ENCODE assay signal across 30 cellular contexts in genomic region chr9:127209220-127209619, GRCh38. TPM values are rescaled to one million over a fixed set of nuclear protein-coding genes. Genes with fewer than 3 reads are reported as not detected.
DNase-seq lines count a peak whose midpoint lies in the region; ATAC-seq and TF ChIP-seq lines count a peak whose summit lies in the region.
"Had no signal": no experiment of that assay in that cellular context is flagged by ENCODE, and none has a peak within 500 bp of the region (broad histone marks: within the 10 kb centered on the region; RNA-seq: fewer than 3 reads in every experiment).

No MANE protein-coding gene starts in this region.

- peak; percentile 2 for DNase-seq in activated naive CD4-positive, alpha-beta T cell treated with anti-CD3 and anti-CD28 coated beads for 36 hours
- DNase-seq in activated naive CD4-positive, alpha-beta T cell treated with Interleukin-2 at 50 U/mL for 16 hours = no peak
- DNase-seq in NCI-H226 (peak; percentile 24), fibroblast of the aortic adventitia (ENCODE audit: low read depth) (peak; percentile 45), upper lobe of right lung (peak; percentile 41), NCI-H2081 treated with DMSO at 0.1 percent for 48 hours (lab: John Stamatoyannopoulos, UW) (no peak), SK-N-DZ (ENCODE audit: low spot score) (no peak)
- DNase-seq in effector memory CD8-positive, alpha-beta T cell = no peak
- DNase-seq: 8988T; activated CD4-positive, alpha-beta memory T cell treated with anti-CD3 and anti-CD28 coated beads for 36 hours; AML-193; CD4-positive, CD25-positive, alpha-beta regulatory T cell; DND-41; GF-D8; head of caudate nucleus; naive B cell; NCI-H1417 treated with DMSO at 0.1 percent for 48 hours; NCI-H2029 treated with DMSO at 0.1 percent for 48 hours; NCI-H526; nucleus accumbens; PC-9; Right ventricle myocardium superior; stimulated activated CD4-positive, alpha-beta T cell treated with anti-CD3 and anti-CD28 coated beads, Interleukin-15, amount 100 ng/mL, for 24 hours; stimulated activated CD4-positive, alpha-beta T cell treated with anti-CD3 and anti-CD28 coated beads, Interleukin-4, amount 100 ng/mL, for 4 hours; T-helper 17 cell had no signal

- H3K4me3 ChIP-seq in fibroblast of the aortic adventitia (ENCODE audit: low read depth, low read length) = no peak overlapping the region
- H3K4me3 ChIP-seq in upper lobe of right lung = no peak overlapping the region
- H3K4me3 ChIP-seq: GM23338, PC-9, tibial nerve had no signal

- H3K36me3 Mint-ChIP-seq in activated naive CD4-positive, alpha-beta T cell treated with anti-CD3 and anti-CD28 coated beads for 36 hours (ENCODE audit: low read depth) = no peaks in the 10 kb centered on the region
- H3K36me3 Mint-ChIP-seq in effector memory CD8-positive, alpha-beta T cell (ENCODE audit: insufficient read depth) = peaks cover 6% of the 10 kb centered on the region
- H3K36me3 Mint-ChIP-seq: activated CD4-positive, alpha-beta memory T cell treated with anti-CD3 and anti-CD28 coated beads for 36 hours; activated naive CD8-positive, alpha-beta T cell; naive B cell had no signal

- no peaks in the 10 kb centered on the region for H3K9me3 ChIP-seq in upper lobe of right lung
- H3K9me3 ChIP-seq: tibial nerve had no signal

- TF ChIP-seq CTCF in fibroblast of the aortic adventitia (IDR thresholded peaks at IDR 0.05; ENCODE audit: insufficient read depth, low read length) (no peak), upper lobe of right lung (IDR thresholded peaks at IDR 0.05) (no peak)

- no peaks in the 10 kb centered on the region for H3K4me1 Mint-ChIP-seq in activated naive CD4-positive, alpha-beta T cell treated with anti-CD3 and anti-CD28 coated beads for 36 hours (ENCODE audit: low read depth)
- peaks cover 0 to 2% of the 10 kb centered on the region in 2 donors for H3K4me1 Mint-ChIP-seq in effector memory CD8-positive, alpha-beta T cell (ENCODE audit: low read depth in 2 of 2)
- H3K4me1 Mint-ChIP-seq: activated T-helper 17 cell treated with anti-CD3 and anti-CD28 coated beads, Interleukin-2, amount 50 U/mL, for 72 hours; CD4-positive, CD25-positive, alpha-beta regulatory T cell; naive B cell had no signal

- H3K27me3 ChIP-seq in upper lobe of right lung = no peaks in the 10 kb centered on the region
- H3K27me3 ChIP-seq: tibial nerve had no signal

- CTCF ChIA-PET in activated naive CD4-positive, alpha-beta T cell treated with anti-CD3 and anti-CD28 coated beads for 36 hours (lab: Charles Lee) = interaction anchor here (0.8 kb wide), 1 partner anchor 269 kb away, joined by 4 read pairs; no protein-coding TSS in a partner anchor

- ATAC-seq in upper lobe of right lung = no peak
- no peak for ATAC-seq in effector memory CD8-positive, alpha-beta T cell (replicated peaks)
- ATAC-seq: activated CD4-positive, CD25-positive, alpha-beta regulatory T cell treated with anti-CD3 and anti-CD28 coated beads, Interleukin-2, amount 50 U/mL, for 24 hours; activated T-helper 17 cell treated with anti-CD3 and anti-CD28 coated beads, Interleukin-2, amount 50 U/mL, for 72 hours; GM23338; T-helper 17 cell had no signal

- no peak overlapping the region for H3K27ac Mint-ChIP-seq in activated naive CD4-positive, alpha-beta T cell treated with anti-CD3 and anti-CD28 coated beads for 36 hours
- H3K27ac Mint-ChIP-seq in effector memory CD8-positive, alpha-beta T cell = no peak overlapping the region
- H3K27ac Mint-ChIP-seq: activated CD4-positive, alpha-beta memory T cell treated with anti-CD3 and anti-CD28 coated beads for 36 hours; activated naive CD8-positive, alpha-beta T cell; activated T-helper 17 cell treated with anti-CD3 and anti-CD28 coated beads, Interleukin-2, amount 50 U/mL, for 72 hours; CD4-positive, CD25-positive, alpha-beta regulatory T cell; naive B cell; T-helper 17 cell had no signal

- H3K36me3 ChIP-seq in upper lobe of right lung = no peaks in the 10 kb centered on the region
- H3K36me3 ChIP-seq: tibial nerve had no signal

- no peaks in the 10 kb centered on the region for H3K4me1 ChIP-seq in upper lobe of right lung

- peaks cover 3% of the 10 kb centered on the region for H3K27me3 Mint-ChIP-seq in activated naive CD4-positive, alpha-beta T cell treated with anti-CD3 and anti-CD28 coated beads for 36 hours (ENCODE audit: low read depth)
- no peaks in the 10 kb centered on the region for H3K27me3 Mint-ChIP-seq in effector memory CD8-positive, alpha-beta T cell
- H3K27me3 Mint-ChIP-seq: activated CD4-positive, alpha-beta memory T cell treated with anti-CD3 and anti-CD28 coated beads for 36 hours; activated T-helper 17 cell treated with anti-CD3 and anti-CD28 coated beads, Interleukin-2, amount 50 U/mL, for 72 hours; naive B cell had no signal

- no peak overlapping the region for H3K27ac ChIP-seq in upper lobe of right lung
- H3K27ac ChIP-seq: PC-9, tibial nerve had no signal

- no peaks in the 10 kb centered on the region for H3K9me3 Mint-ChIP-seq in activated naive CD4-positive, alpha-beta T cell treated with anti-CD3 and anti-CD28 coated beads for 36 hours
- H3K9me3 Mint-ChIP-seq in effector memory CD8-positive, alpha-beta T cell = no peaks in the 10 kb centered on the region
- H3K9me3 Mint-ChIP-seq: activated CD4-positive, alpha-beta memory T cell treated with anti-CD3 and anti-CD28 coated beads for 36 hours; activated T-helper 17 cell treated with anti-CD3 and anti-CD28 coated beads, Interleukin-2, amount 50 U/mL, for 72 hours; GM23338; naive B cell had no signal

- intact Hi-C loops in activated naive CD4-positive, alpha-beta T cell treated with anti-CD3 and anti-CD28 coated beads for 36 hours (cut with micrococcal nuclease) = no loop called here
- intact Hi-C loops in upper lobe of right lung (cut with DNase I) = no loop called here

- H3K4me3 Mint-ChIP-seq in activated naive CD4-positive, alpha-beta T cell treated with anti-CD3 and anti-CD28 coated beads for 36 hours = no peak overlapping the region
- H3K4me3 Mint-ChIP-seq in effector memory CD8-positive, alpha-beta T cell = no peak overlapping the region
- H3K4me3 Mint-ChIP-seq: activated CD4-positive, alpha-beta memory T cell treated with anti-CD3 and anti-CD28 coated beads for 36 hours; activated naive CD8-positive, alpha-beta T cell; activated T-helper 17 cell treated with anti-CD3 and anti-CD28 coated beads, Interleukin-2, amount 50 U/mL, for 72 hours; CD4-positive, CD25-positive, alpha-beta regulatory T cell; GM23338; T-helper 17 cell had no signal

RNA-seq across cellular contexts. Expression of gene GARNL3, which starts 55.4 kb away (rescaled TPM):
- total RNA-seq in activated naive CD4-positive, alpha-beta T cell treated with anti-CD3 and anti-CD28 coated beads for 36 hours = 1 to 10 TPM; 1.2 to 4.6 TPM
- total RNA-seq in fibroblast of the aortic adventitia (ENCODE audit: low replicate concordance) (1.1 and 2.5 TPM in 2 replicates), upper lobe of right lung (8.0 TPM)
- 7.3 and 21.4 TPM in 2 replicates for polyA plus RNA-seq in SK-N-DZ (2014; cell fraction: cytosol; rRNA removed)
- 65.7 and 138 TPM in 2 replicates for polyA plus RNA-seq in SK-N-DZ (2014; cell fraction: nucleus; rRNA removed)

Comparison
In these comparisons a context has a peak if more than half of its experiments do, and no peak if none do; other contexts are left out.
1. DNase-seq: peak in activated naive CD4-positive, alpha-beta T cell treated with anti-CD3 and anti-CD28 coated beads for 36 hours (single experiment), NCI-H226 (single experiment), fibroblast of the aortic adventitia (single experiment) and upper lobe of right lung (single experiment); none in activated naive CD4-positive, alpha-beta T cell treated with Interleukin-2 at 50 U/mL for 16 hours (single experiment), NCI-H2081 treated with DMSO at 0.1 percent for 48 hours (single experiment), effector memory CD8-positive, alpha-beta T cell (0 of 3) and SK-N-DZ (single experiment).